14 cellular contexts compared by ENCODE assay signal in genomic region chr16:17282247-17282646, GRCh38.
"Had no signal": no experiment of that assay in that cellular context is flagged by ENCODE, and none has a peak within 500 bp of the region (broad histone marks: within the 10 kb centered on the region; RNA-seq: fewer than 3 reads in every experiment).

No MANE protein-coding gene starts in this region.

- H3K36me3 Mint-ChIP-seq: mesothelial cell of epicardium had no signal

- H3K9me3 ChIP-seq: heart left ventricle, lower lobe of right lung, right lobe of liver, thoracic aorta had no signal

- H3K4me3 ChIP-seq: heart left ventricle, lower lobe of right lung, right lobe of liver, smooth muscle cell, thoracic aorta had no signal

- DNase-seq: activated CD4-positive, alpha-beta T cell treated with anti-CD3 and anti-CD28 coated beads, Interleukin-2, amount 10 ng/mL, durations not matched to agents 7 days and 5 days; activated CD8-positive, alpha-beta memory T cell treated with anti-CD3 and anti-CD28 coated beads, Interleukin-2, amount 50 U/mL, for 48 hours; activated naive CD4-positive, alpha-beta T cell; activated T-cell treated with anti-CD3 and anti-CD28 coated beads, Interleukin-2, amount 50 U/mL, for 72 hours; dermis blood vessel endothelial cell; effector memory CD8-positive, alpha-beta T cell; foreskin keratinocyte; heart left ventricle; lower lobe of right lung; right lobe of liver; T-helper 2 cell had no signal

- H3K4me1 Mint-ChIP-seq: mesothelial cell of epicardium had no signal

- H3K4me2 ChIP-seq: smooth muscle cell had no signal

- H3K27ac Mint-ChIP-seq: activated CD4-positive, alpha-beta T cell treated with anti-CD3 and anti-CD28 coated beads, Interleukin-2, amount 10 ng/mL, durations not matched to agents 7 days and 5 days; activated T-cell treated with anti-CD3 and anti-CD28 coated beads, Interleukin-2, amount 50 U/mL, for 72 hours; mesothelial cell of epicardium had no signal

- H3K9me3 Mint-ChIP-seq: activated CD4-positive, alpha-beta T cell treated with anti-CD3 and anti-CD28 coated beads, Interleukin-2, amount 10 ng/mL, durations not matched to agents 7 days and 5 days; activated T-cell treated with anti-CD3 and anti-CD28 coated beads, Interleukin-2, amount 50 U/mL, for 72 hours; effector memory CD8-positive, alpha-beta T cell; mesothelial cell of epicardium had no signal

- H3K36me3 ChIP-seq: heart left ventricle, lower lobe of right lung, right lobe of liver, thoracic aorta had no signal

- H3K4me1 ChIP-seq: foreskin keratinocyte, lower lobe of right lung, right lobe of liver had no signal

- H3K27me3 Mint-ChIP-seq: activated CD4-positive, alpha-beta T cell treated with anti-CD3 and anti-CD28 coated beads, Interleukin-2, amount 10 ng/mL, durations not matched to agents 7 days and 5 days; effector memory CD8-positive, alpha-beta T cell had no signal

- H3K4me3 Mint-ChIP-seq: activated CD4-positive, alpha-beta T cell treated with anti-CD3 and anti-CD28 coated beads, Interleukin-2, amount 10 ng/mL, durations not matched to agents 7 days and 5 days; activated T-cell treated with anti-CD3 and anti-CD28 coated beads, Interleukin-2, amount 50 U/mL, for 72 hours; effector memory CD8-positive, alpha-beta T cell; mesothelial cell of epicardium had no signal

- H3K27ac ChIP-seq: foreskin keratinocyte, heart left ventricle, lower lobe of right lung, right lobe of liver, thoracic aorta had no signal

- H3K27me3 ChIP-seq: foreskin keratinocyte, heart left ventricle, right lobe of liver had no signal

- ATAC-seq: activated T-cell treated with anti-CD3 and anti-CD28 coated beads, Interleukin-2, amount 50 U/mL, for 72 hours; effector memory CD8-positive, alpha-beta T cell; foreskin keratinocyte; heart left ventricle; lower lobe of right lung; right lobe of liver had no signal
